In the genomic region with DNA sequence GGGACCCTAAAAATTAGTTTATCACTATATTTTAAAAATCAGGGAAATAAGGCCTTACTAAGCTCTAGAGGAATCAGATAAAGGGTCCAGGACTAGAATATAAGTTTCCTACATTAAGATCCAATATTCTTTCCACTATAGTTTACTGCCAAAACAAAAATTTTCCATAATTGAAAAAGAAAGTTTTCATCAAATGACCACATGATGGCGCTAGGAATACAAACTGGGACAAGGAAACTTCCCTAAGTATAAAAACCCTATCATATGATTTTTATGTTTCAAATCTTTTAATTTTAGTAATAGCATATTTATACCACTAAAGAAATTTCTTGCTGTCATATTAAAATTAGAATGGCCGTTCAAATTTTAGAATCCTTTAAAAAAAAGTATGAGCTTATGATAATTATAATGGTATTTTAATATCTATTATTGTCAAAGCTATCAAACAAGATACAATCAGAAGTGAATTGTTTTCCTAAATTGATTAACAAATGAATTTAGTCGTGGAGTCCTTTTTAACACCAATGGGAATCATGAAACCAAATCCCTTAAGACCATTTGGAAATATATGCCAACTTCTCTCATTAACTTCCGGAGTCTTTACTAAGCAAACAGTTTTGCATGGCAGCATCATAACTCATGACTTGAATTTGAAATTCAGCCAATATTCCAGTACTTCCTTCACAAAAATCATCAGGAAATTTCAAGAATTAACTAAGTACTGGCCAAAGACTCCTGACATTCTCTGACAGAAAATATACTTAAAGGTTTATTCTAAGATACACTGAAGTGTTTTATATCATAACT, we compare ENCODE assay signal across 8 cellular contexts.
DNase-seq lines count a peak whose midpoint lies in the region; ATAC-seq and TF ChIP-seq lines count a peak whose summit lies in the region.

No MANE protein-coding gene starts in this region.

- no peak overlapping the region for H3K27ac ChIP-seq in 22Rv1
- no peak overlapping the region for H3K27ac ChIP-seq in OCI-LY7 (ENCODE audit: low read depth, low read length, poor library complexity, severe bottlenecking)
- no peak overlapping the region for H3K27ac ChIP-seq in substantia nigra (ENCODE audit: low read depth, low read length, poor library complexity, severe bottlenecking)

- H4K20me1 ChIP-seq in OCI-LY7 (ENCODE audit: insufficient read depth, low read length) = no peaks in the 10 kb centered on the region

- H2AFZ ChIP-seq in OCI-LY7 (ENCODE audit: low read length) = no peak overlapping the region

- intact Hi-C loops in OCI-LY7 (cut with micrococcal nuclease; ENCODE audit: unreplicated experiment) = loop anchor here (2.0 kb wide), 1 partner anchor 71 kb away; a partner anchor contains a TSS

- no peaks in the 10 kb centered on the region; the same call in 1 of the 2 replicates for H3K9me2 ChIP-seq in OCI-LY7 (ENCODE audit: insufficient read depth, low read length)

- no peaks in the 10 kb centered on the region for H3K4me1 ChIP-seq in OCI-LY7 (ENCODE audit: insufficient read depth, low read length, poor library complexity, severe bottlenecking)

- H3K4me2 ChIP-seq in OCI-LY7 (ENCODE audit: low read length) = no peak overlapping the region

- H3K79me2 ChIP-seq in OCI-LY7 (ENCODE audit: insufficient read depth, low read depth, low read length) = no peaks in the 10 kb centered on the region

- POLR2A ChIA-PET in OCI-LY7 (lab: Charles Lee) = interaction anchor here (0.5 to 1.4 kb wide), 5 partner anchors 9 to 64 kb away, joined by 3 to 4 read pairs (median 3); no protein-coding TSS in a partner anchor

- TF ChIP-seq CTCF in 22Rv1 (IDR thresholded peaks at IDR 0.05) (peak; percentile 62), GM20000 (IDR thresholded peaks at IDR 0.05; ENCODE audit: extremely low read depth, missing control alignments) (no peak), OCI-LY7 (conservative IDR thresholded peaks at IDR 0.05; ENCODE audit: low read length) (peak; percentile 83), fibroblast of villous mesenchyme (IDR thresholded peaks at IDR 0.05; ENCODE audit: insufficient read depth, low read depth, low read length) (peak; percentile 52)

- H3K4me3 ChIP-seq in OCI-LY7 (ENCODE audit: low read depth, low read length, poor library complexity, severe bottlenecking) = no peak overlapping the region
- no peak overlapping the region for H3K4me3 ChIP-seq in fibroblast of villous mesenchyme (ENCODE audit: low read depth, low read length)

- BruUV-seq in OCI-LY7 (replicated peaks; lab: Mats Ljungman, UMichigan) = no TSS peak

- H3K36me3 ChIP-seq in OCI-LY7 (ENCODE audit: insufficient read depth, low read length) = no peaks in the 10 kb centered on the region

- CTCF ChIA-PET in OCI-LY7 (lab: Charles Lee; ENCODE audit: unreplicated experiment) = no interaction called here

- peak; percentile 5 for DNase-seq in GM20000 (ENCODE audit: low spot score)
- peak; percentile 17 for DNase-seq in OCI-LY7 (ENCODE audit: low spot score)
- peak; percentile 24 for DNase-seq in fibroblast of villous mesenchyme (ENCODE audit: low read depth)
- no peak for DNase-seq in epidermal melanocyte (ENCODE audit: insufficient read length, low spot score)
- DNase-seq in substantia nigra (lab: John Stamatoyannopoulos, UW) = no peak

- ATAC-seq in GM18858 (IDR thresholded peaks at IDR 0.05; ENCODE audit: unreplicated experiment) = no peak
- no peak for ATAC-seq in GM18502 (IDR thresholded peaks at IDR 0.05; ENCODE audit: poor library complexity, unreplicated experiment)

- H3K9me3 ChIP-seq in OCI-LY7 (ENCODE audit: low read length) = no peaks in the 10 kb centered on the region

Comparison
In these comparisons a context has a peak if more than half of its experiments do, and no peak if none do; other contexts are left out.
1. DNase-seq: peak in GM20000 (single experiment), OCI-LY7 (single experiment) and fibroblast of villous mesenchyme (single experiment); none in epidermal melanocyte (single experiment) and substantia nigra (0 of 49).